9 cellular contexts compared by ENCODE assay signal in genomic region chr2:98771771-98772521, GRCh38. TPM values are rescaled to one million over a fixed set of nuclear protein-coding genes. Genes with fewer than 3 reads are reported as not detected.
DNase-seq lines count a peak whose midpoint lies in the region; ATAC-seq and TF ChIP-seq lines count a peak whose summit lies in the region.
"Had no signal": no experiment of that assay in that cellular context is flagged by ENCODE, and none has a peak within 500 bp of the region (broad histone marks: within the 10 kb centered on the region; RNA-seq: fewer than 3 reads in every experiment).

No MANE protein-coding gene starts in this region.

- no peaks in the 10 kb centered on the region for H3K27me3 Mint-ChIP-seq in central memory CD8-positive, alpha-beta T cell

- TF ChIP-seq CTCF in smooth muscle cell (IDR thresholded peaks at IDR 0.05; ENCODE audit: borderline replicate concordance, insufficient read depth, poor library complexity, severe bottlenecking), result no peak
- no peak for TF ChIP-seq CTCF in PC-9 (conservative IDR thresholded peaks at IDR 0.05)

- no peaks in the 10 kb centered on the region for H3K9me3 Mint-ChIP-seq in central memory CD8-positive, alpha-beta T cell

- H3K4me2 ChIP-seq in smooth muscle cell (peak overlapping the region; percentile 69), PC-9 (no peak overlapping the region)

- H3K4me1 ChIP-seq in smooth muscle cell (ENCODE audit: low read depth), result no peaks in the 10 kb centered on the region
- H3K4me1 ChIP-seq in PC-9 (replicated peaks; ENCODE audit: insufficient read depth), result peaks cover 21% of the 10 kb centered on the region

- H3K4me3 ChIP-seq in smooth muscle cell (no peak overlapping the region), PC-9 (no peak overlapping the region)

- H3K4me1 Mint-ChIP-seq in central memory CD8-positive, alpha-beta T cell, result peaks cover 73% of the 10 kb centered on the region

- no peaks in the 10 kb centered on the region for H3K9me3 ChIP-seq in smooth muscle cell (replicated peaks; ENCODE audit: low read depth)
- no peaks in the 10 kb centered on the region for H3K9me3 ChIP-seq in PC-9 (ENCODE audit: insufficient read depth, low read depth)

- no peaks in the 10 kb centered on the region for H3K79me2 ChIP-seq in smooth muscle cell (ENCODE audit: low read depth)
- H3K79me2 ChIP-seq in PC-9 (ENCODE audit: low read depth), result no peaks in the 10 kb centered on the region

- H2AFZ ChIP-seq in smooth muscle cell (ENCODE audit: low read depth) (peak overlapping the region; percentile 19), PC-9 (no peak overlapping the region)

- H3K4me3 Mint-ChIP-seq in central memory CD8-positive, alpha-beta T cell, result peak overlapping the region; percentile 84

- POLR2A ChIA-PET in PC-9 (lab: Charles Lee; ENCODE audit: unreplicated experiment), result no interaction called here

- H3K27ac ChIP-seq in smooth muscle cell (ENCODE audit: low read depth) (peak overlapping the region; percentile 31), PC-9 (no peak overlapping the region)
- H3K27ac ChIP-seq: epithelial cell of prostate had no signal

- no peaks in the 10 kb centered on the region for H3K9me2 ChIP-seq in PC-9 (ENCODE audit: insufficient read depth)

- no TSS peak for BruUV-seq in PC-9 (replicated peaks; lab: Mats Ljungman, UMichigan)

- intact Hi-C loops in PC-9 (cut with micrococcal nuclease; ENCODE audit: unreplicated experiment), result no loop called here

- H4K20me1 ChIP-seq in smooth muscle cell (ENCODE audit: low read depth), result no peaks in the 10 kb centered on the region
- no peaks in the 10 kb centered on the region for H4K20me1 ChIP-seq in PC-9 (ENCODE audit: insufficient read depth)

- DNase-seq in T-helper 9 cell, result peak; percentile 38
- peak; percentile 49 to 73 for DNase-seq in central memory CD8-positive, alpha-beta T cell (ENCODE audit: low spot score in 2 of 2)
- no peak for DNase-seq in smooth muscle cell (lab: John Stamatoyannopoulos, UW; ENCODE audit: unreplicated experiment)
- DNase-seq in OCI-M2 (lab: John Stamatoyannopoulos, UW; ENCODE audit: unreplicated experiment), result no peak
- no peak for DNase-seq in PC-9
- DNase-seq in hippocampal formation (lab: John Stamatoyannopoulos, UW), result no peak
- DNase-seq in GDM1 (lab: John Stamatoyannopoulos, UW), result no peak

- ATAC-seq in GM19463 (IDR thresholded peaks at IDR 0.05; ENCODE audit: unreplicated experiment), result peak; percentile 56
- peak; percentile 77 for ATAC-seq in central memory CD8-positive, alpha-beta T cell (replicated peaks; ENCODE audit: extremely low read depth, poor library complexity, severe bottlenecking)

- peak overlapping the region; percentile 97 for H3K27ac Mint-ChIP-seq in central memory CD8-positive, alpha-beta T cell (ENCODE audit: low read depth)

- peaks cover 20% of the 10 kb centered on the region for H3K36me3 Mint-ChIP-seq in central memory CD8-positive, alpha-beta T cell (ENCODE audit: insufficient read depth)

- H3F3A ChIP-seq in smooth muscle cell (ENCODE audit: low read depth) (no peaks in the 10 kb centered on the region), PC-9 (ENCODE audit: insufficient read depth, low read depth) (peaks cover 12% of the 10 kb centered on the region)

- H3K36me3 ChIP-seq in smooth muscle cell (ENCODE audit: low read depth) (no peaks in the 10 kb centered on the region), PC-9 (ENCODE audit: low read depth) (no peaks in the 10 kb centered on the region)

- H3K9ac ChIP-seq in smooth muscle cell (ENCODE audit: low read depth), result peak overlapping the region; percentile 0

- no peaks in the 10 kb centered on the region for H3K27me3 ChIP-seq in smooth muscle cell (ENCODE audit: low read depth)
- H3K27me3 ChIP-seq in PC-9 (ENCODE audit: insufficient read depth, low read depth), result no peaks in the 10 kb centered on the region

- WGBS in smooth muscle cell (ENCODE audit: low lambda C conversion rate), result 40% methylated on average over 16 of the region's 16 CpGs

- CTCF ChIA-PET in PC-9 (lab: Charles Lee), result no interaction called here

RNA-seq across cellular contexts. Expression of gene MGAT4A, which starts 41.0 kb away (rescaled TPM):
- total RNA-seq in smooth muscle cell (3.3 and 8.9 TPM in 2 replicates), PC-9 (2021) (12.2 and 12.9 TPM in 2 replicates)
- polyA plus RNA-seq in smooth muscle cell, result 0.12 and 1.4 TPM in 2 replicates

Comparison
In these comparisons a context has a peak if more than half of its experiments do, and no peak if none do; other contexts are left out.
1. DNase-seq: peak in T-helper 9 cell (single experiment) and central memory CD8-positive, alpha-beta T cell (2 of 2); none in smooth muscle cell (single experiment), OCI-M2 (single experiment), PC-9 (0 of 2), hippocampal formation (0 of 2) and GDM1 (single experiment).